ENCODE assay signal across 24 cellular contexts in the genomic region with DNA sequence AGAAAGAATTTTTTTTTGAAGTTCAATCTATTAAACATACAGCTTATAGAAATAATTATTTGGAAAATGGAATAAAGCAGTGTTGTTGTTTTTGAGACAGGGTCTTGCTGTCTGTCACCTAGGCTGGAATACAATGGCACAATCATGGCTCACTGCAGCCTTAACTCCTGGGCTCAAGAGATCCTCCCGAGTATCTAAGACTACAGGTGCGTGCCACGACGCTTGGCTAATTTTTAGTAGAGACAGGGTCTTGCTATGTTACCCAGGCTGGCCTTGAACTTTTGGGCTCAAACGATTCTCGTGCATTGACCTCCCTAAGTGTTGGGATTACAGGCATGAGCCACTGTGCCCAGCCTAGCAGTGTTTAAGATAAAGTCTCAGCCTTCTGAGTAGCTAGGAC.
"Had no signal": no experiment of that assay in that cellular context is flagged by ENCODE, and none has a peak within 500 bp of the region (broad histone marks: within the 10 kb centered on the region; RNA-seq: fewer than 3 reads in every experiment).

No MANE protein-coding gene starts in this region.

- H3K27me3 Mint-ChIP-seq: dendritic cell treated with granulocyte-macrophage colony-stimulating factor and Interleukin-4, amounts not matched to agents 40 ng/mL and 50 ng/mL, for 4 days; effector memory CD8-positive, alpha-beta T cell; naive B cell; naive thymus-derived CD8-positive, alpha-beta T cell had no signal

- FAIRE-seq: endothelial cell of umbilical vein, frontal cortex had no signal

- H3K4me2 ChIP-seq: hepatocyte had no signal

- DNase-seq: colonic mucosa; cortex of kidney; effector CD8-positive, alpha-beta T cell; effector memory CD8-positive, alpha-beta T cell; foreskin keratinocyte; heart left ventricle; hypothalamus; immature natural killer cell; islet precursor cell; left cardiac atrium; left lung; left ventricle myocardium superior; lower lobe of right lung; mesenchymal stem cell; mucosa of descending colon; naive B cell; naive thymus-derived CD8-positive, alpha-beta T cell had no signal

- H3K4me1 Mint-ChIP-seq: mesothelial cell of epicardium had no signal

- ATAC-seq: effector memory CD8-positive, alpha-beta T cell; foreskin keratinocyte; gastroesophageal sphincter; heart left ventricle; left cardiac atrium; left lung; left ventricle myocardium superior; lower lobe of right lung; mucosa of descending colon; naive thymus-derived CD8-positive, alpha-beta T cell had no signal

- H3K27ac Mint-ChIP-seq: dendritic cell treated with granulocyte-macrophage colony-stimulating factor and Interleukin-4, amounts not matched to agents 40 ng/mL and 50 ng/mL, for 4 days; immature natural killer cell; mesothelial cell of epicardium; naive B cell had no signal

- H3K9me3 ChIP-seq: colonic mucosa, esophagus muscularis mucosa, gastroesophageal sphincter, heart left ventricle, left lung, lower lobe of right lung, mucosa of descending colon had no signal

- H3K27ac ChIP-seq: colonic mucosa, esophagus muscularis mucosa, foreskin keratinocyte, gastroesophageal sphincter, heart left ventricle, hepatocyte, left lung, lower lobe of right lung had no signal

- H3K27me3 ChIP-seq: colonic mucosa, esophagus muscularis mucosa, foreskin keratinocyte, gastroesophageal sphincter, heart left ventricle, hepatocyte, left lung had no signal

- H3K4me3 Mint-ChIP-seq: dendritic cell treated with granulocyte-macrophage colony-stimulating factor and Interleukin-4, amounts not matched to agents 40 ng/mL and 50 ng/mL, for 4 days; effector memory CD8-positive, alpha-beta T cell; immature natural killer cell; mesothelial cell of epicardium; naive thymus-derived CD8-positive, alpha-beta T cell had no signal

- H3K4me3 ChIP-seq: colonic mucosa, esophagus muscularis mucosa, gastroesophageal sphincter, heart left ventricle, hepatocyte, left lung, lower lobe of right lung, mucosa of descending colon had no signal

- H3K9me3 Mint-ChIP-seq: dendritic cell treated with granulocyte-macrophage colony-stimulating factor and Interleukin-4, amounts not matched to agents 40 ng/mL and 50 ng/mL, for 4 days; effector memory CD8-positive, alpha-beta T cell; immature natural killer cell; mesothelial cell of epicardium; naive B cell; naive thymus-derived CD8-positive, alpha-beta T cell had no signal

- H3K4me1 ChIP-seq: colonic mucosa, foreskin keratinocyte had no signal
